6 cellular contexts compared by ENCODE assay signal in the genomic region with DNA sequence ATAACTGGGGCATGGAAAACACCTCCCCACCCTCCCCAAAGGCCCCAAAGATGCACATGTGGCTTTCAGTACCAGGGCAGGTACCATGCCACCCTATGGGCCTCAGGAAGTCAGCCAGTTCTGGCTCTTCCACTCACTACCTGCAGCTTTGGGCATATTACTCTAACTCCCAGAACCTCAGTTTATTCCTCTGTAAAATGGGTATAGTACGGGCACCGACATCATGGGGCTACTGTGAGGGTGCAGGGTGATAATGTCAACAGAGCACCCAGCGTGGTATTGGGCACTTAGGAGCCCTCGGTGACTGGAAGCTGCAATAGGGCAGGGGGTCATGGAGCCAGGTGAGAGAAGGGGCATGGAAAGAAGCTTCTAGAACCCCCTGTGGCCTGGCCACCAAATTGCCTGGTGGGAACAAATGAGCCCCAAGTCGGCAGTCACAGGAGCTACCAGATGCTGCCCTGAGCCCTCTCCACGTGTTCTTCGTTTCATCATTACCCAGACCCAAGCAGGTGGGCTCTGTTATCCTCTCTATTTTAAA.
"Had no signal": no experiment of that assay in that cellular context is flagged by ENCODE, and none has a peak within 500 bp of the region (broad histone marks: within the 10 kb centered on the region; RNA-seq: fewer than 3 reads in every experiment).

No MANE protein-coding gene starts in this region.

- DNase-seq: activated gamma-delta T cell treated with Interleukin-2 at 50 U/mL for 16 hours; effector CD4-positive, alpha-beta T cell; T-helper 17 cell had no signal

- H3K36me3 Mint-ChIP-seq: natural killer cell treated with Interleukin-12 subunit alpha and Interleukin-12 subunit beta and Interleukin-15 and Interleukin-18, amount 100 ng/mL, for 72 hours had no signal

- H3K27me3 Mint-ChIP-seq: T-helper 17 cell had no signal

- H3K4me1 Mint-ChIP-seq: T-helper 17 cell had no signal

- H3K27me3 ChIP-seq: colonic mucosa, tibial nerve had no signal

- H3K9me3 Mint-ChIP-seq: natural killer cell treated with Interleukin-12 subunit alpha and Interleukin-12 subunit beta and Interleukin-15 and Interleukin-18, amount 100 ng/mL, for 72 hours had no signal

- H3K27ac ChIP-seq: colonic mucosa had no signal

- H3K36me3 ChIP-seq: colonic mucosa, tibial nerve had no signal

- H3K27ac Mint-ChIP-seq: natural killer cell treated with Interleukin-12 subunit alpha and Interleukin-12 subunit beta and Interleukin-15 and Interleukin-18, amount 100 ng/mL, for 72 hours; T-helper 17 cell had no signal

- H3K4me3 Mint-ChIP-seq: natural killer cell treated with Interleukin-12 subunit alpha and Interleukin-12 subunit beta and Interleukin-15 and Interleukin-18, amount 100 ng/mL, for 72 hours; T-helper 17 cell had no signal

- H3K4me3 ChIP-seq: colonic mucosa, tibial nerve had no signal

- H3K9me3 ChIP-seq: colonic mucosa, tibial nerve had no signal
